ENCODE assay signal across 10 cellular contexts in the genomic region with DNA sequence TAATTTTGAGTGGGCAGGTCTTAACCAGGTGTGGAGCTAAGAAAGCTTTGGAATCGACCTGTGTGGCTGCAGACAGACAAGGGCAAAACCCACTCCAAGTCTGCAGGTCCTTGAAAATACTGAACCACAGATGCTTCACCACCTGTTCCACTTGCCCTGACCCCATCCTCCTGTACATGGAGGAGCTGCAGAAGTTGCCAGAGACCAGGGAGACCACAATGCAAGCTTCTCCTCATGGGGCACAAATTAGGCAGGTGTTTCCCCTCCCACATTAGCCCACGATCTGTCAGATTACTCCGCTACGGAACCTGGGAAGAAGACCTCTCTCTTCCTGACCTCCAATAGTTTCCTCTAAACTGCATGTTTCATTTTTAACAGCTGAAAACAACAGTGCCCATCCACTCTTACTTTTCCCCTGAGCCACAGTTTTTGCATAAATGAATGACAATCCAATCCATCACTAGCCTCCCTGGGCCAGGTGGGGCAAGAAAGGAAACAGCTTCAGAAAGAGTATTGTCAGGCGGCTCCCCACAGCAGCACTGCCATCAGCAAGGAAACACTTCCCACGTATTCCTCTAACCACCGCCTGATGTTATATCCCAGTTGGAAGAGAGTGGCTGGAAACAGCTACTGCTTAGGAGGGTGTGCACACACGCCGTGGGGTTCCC.
A peak's percentile ranks its signal among the peaks of the same experiment; 100 is the strongest.
DNase-seq lines count a peak whose midpoint lies in the region; ATAC-seq and TF ChIP-seq lines count a peak whose summit lies in the region.
"Had no signal": no experiment of that assay in that cellular context is flagged by ENCODE, and none has a peak within 500 bp of the region (broad histone marks: within the 10 kb centered on the region; RNA-seq: fewer than 3 reads in every experiment).

No MANE protein-coding gene starts in this region.

- 69 to 86% (median 78%) methylated on average over 9 of the region's 9 CpGs for WGBS in stomach, 5 donors

- H3K4me3 Mint-ChIP-seq in CD4-positive, alpha-beta memory T cell: no peak overlapping the region
- H3K4me3 Mint-ChIP-seq: memory B cell had no signal

- peak overlapping the region in 1 of 7 donors; percentile 65 for H3K27ac Mint-ChIP-seq in CD4-positive, alpha-beta memory T cell
- H3K27ac Mint-ChIP-seq: memory B cell had no signal

- peak overlapping the region; percentile 13 for H3K27ac ChIP-seq in lower lobe of right lung
- peak overlapping the region in 3 of 5 donors; percentile 36 to 82 (median 58) for H3K27ac ChIP-seq in stomach
- no peak overlapping the region for H3K27ac ChIP-seq in OCI-LY7 (ENCODE audit: low read depth, low read length, poor library complexity, severe bottlenecking)
- no peak overlapping the region for H3K27ac ChIP-seq in CD4-positive, alpha-beta memory T cell (ENCODE audit: low read depth, low read length)

- H3K79me2 ChIP-seq in OCI-LY7 (ENCODE audit: insufficient read depth, low read depth, low read length): no peaks in the 10 kb centered on the region

- H3K9me3 ChIP-seq in lower lobe of right lung (no peaks in the 10 kb centered on the region), stomach (no peaks in the 10 kb centered on the region), OCI-LY7 (ENCODE audit: low read length) (no peaks in the 10 kb centered on the region)
- H3K9me3 ChIP-seq in CD4-positive, alpha-beta memory T cell (ENCODE audit: control insufficient read depth in 1 of 2, low read length in 2 of 2): no peaks in the 10 kb centered on the region

- no peaks in the 10 kb centered on the region for H4K20me1 ChIP-seq in OCI-LY7 (ENCODE audit: insufficient read depth, low read length)

- no peak overlapping the region for H2AFZ ChIP-seq in OCI-LY7 (ENCODE audit: low read length)

- CTCF ChIA-PET in OCI-LY7 (lab: Charles Lee; ENCODE audit: unreplicated experiment): no interaction called here
- CTCF ChIA-PET in CD4-positive, alpha-beta memory T cell (lab: Charles Lee; ENCODE audit: partially characterized antibody): interaction anchor here (0.8 to 1.1 kb wide), 2 partner anchors 23 to 48 kb away, joined by 3 to 4 read pairs; no protein-coding TSS in a partner anchor

- no peaks in the 10 kb centered on the region for H3K36me3 Mint-ChIP-seq in CD4-positive, alpha-beta memory T cell

- H3K27me3 ChIP-seq in lower lobe of right lung (ENCODE audit: low read depth) (no peaks in the 10 kb centered on the region), stomach (no peaks in the 10 kb centered on the region)
- H3K27me3 ChIP-seq in CD4-positive, alpha-beta memory T cell (ENCODE audit: insufficient read depth, low read length): no peaks in the 10 kb centered on the region

- intact Hi-C loops in lower lobe of right lung (cut with DNase I) (no loop called here), stomach (cut with DNase I; ENCODE audit: low total_unique reads) (no loop called here), OCI-LY7 (cut with micrococcal nuclease; ENCODE audit: unreplicated experiment) (no loop called here)
- intact Hi-C loops in CD4-positive, alpha-beta memory T cell (cut with micrococcal nuclease): no loop called here

- peaks cover 0 to 8% (median 3%) of the 10 kb centered on the region in 4 donors for H3K4me1 Mint-ChIP-seq in CD4-positive, alpha-beta memory T cell

- ATAC-seq in lower lobe of right lung: no peak

- TF ChIP-seq CTCF in WI38 (IDR thresholded peaks at IDR 0.05; ENCODE audit: low read depth, low read length): no peak
- TF ChIP-seq CTCF in lower lobe of right lung (IDR thresholded peaks at IDR 0.05): no peak
- no peak for TF ChIP-seq CTCF in stomach (IDR thresholded peaks at IDR 0.05)
- no peak for TF ChIP-seq CTCF in OCI-LY7 (conservative IDR thresholded peaks at IDR 0.05; ENCODE audit: low read length)

- H3K27me3 Mint-ChIP-seq in CD4-positive, alpha-beta memory T cell: no peaks in the 10 kb centered on the region
- H3K27me3 Mint-ChIP-seq: memory B cell had no signal

- no peaks in the 10 kb centered on the region for H3K9me2 ChIP-seq in OCI-LY7 (ENCODE audit: insufficient read depth, low read length)

- DNase-seq in NCI-H2107 treated with DMSO at 0.1 percent for 48 hours (lab: John Stamatoyannopoulos, UW; ENCODE audit: unreplicated experiment): peak; percentile 77
- no peak for DNase-seq in NCI-H2107 (lab: John Stamatoyannopoulos, UW)
- DNase-seq in lower lobe of right lung: no peak
- DNase-seq in stomach: no peak
- DNase-seq in OCI-LY7 (ENCODE audit: low spot score): no peak
- DNase-seq in CD4-positive, alpha-beta memory T cell: no peak
- no peak for DNase-seq in RPMI8226
- DNase-seq: HCEC 1CT had no signal

- no peak for TF ChIP-seq EP300 in stomach (IDR thresholded peaks at IDR 0.05)

- H3K4me3 ChIP-seq in WI38 (ENCODE audit: low read depth, low read length): peak overlapping the region; percentile 61
- H3K4me3 ChIP-seq in lower lobe of right lung: no peak overlapping the region
- peak overlapping the region in 2 of 4 donors; percentile 29 to 33 for H3K4me3 ChIP-seq in stomach
- H3K4me3 ChIP-seq in OCI-LY7 (ENCODE audit: low read depth, low read length, poor library complexity, severe bottlenecking): no peak overlapping the region
- H3K4me3 ChIP-seq in CD4-positive, alpha-beta memory T cell (ENCODE audit: low read length in 2 of 2): no peak overlapping the region

- no peak overlapping the region for H3K4me2 ChIP-seq in OCI-LY7 (ENCODE audit: low read length)

- POLR2A ChIA-PET in OCI-LY7 (lab: Charles Lee): no interaction called here
- POLR2A ChIA-PET in CD4-positive, alpha-beta memory T cell (lab: Charles Lee; ENCODE audit: partially characterized antibody): no interaction called here

- H3K36me3 ChIP-seq in lower lobe of right lung: no peaks in the 10 kb centered on the region
- peaks cover 0 to 4% (median 0%) of the 10 kb centered on the region in 4 donors for H3K36me3 ChIP-seq in stomach
- no peaks in the 10 kb centered on the region for H3K36me3 ChIP-seq in OCI-LY7 (ENCODE audit: insufficient read depth, low read length)
- no peaks in the 10 kb centered on the region for H3K36me3 ChIP-seq in CD4-positive, alpha-beta memory T cell (ENCODE audit: insufficient read depth, low read length)

- BruUV-seq in OCI-LY7 (replicated peaks; lab: Mats Ljungman, UMichigan): no TSS peak

- peaks cover 0 to 2% (median 0%) of the 10 kb centered on the region in 8 donors for H3K9me3 Mint-ChIP-seq in CD4-positive, alpha-beta memory T cell
- H3K9me3 Mint-ChIP-seq: memory B cell had no signal

- TF ChIP-seq POLR2A in stomach (IDR thresholded peaks at IDR 0.05): no peak

- H3K4me1 ChIP-seq in lower lobe of right lung (peaks cover 15% of the 10 kb centered on the region), stomach (peaks cover 0 to 24% (median 9%) of the 10 kb centered on the region in 4 donors), OCI-LY7 (ENCODE audit: insufficient read depth, low read length, poor library complexity, severe bottlenecking) (no peaks in the 10 kb centered on the region)
- no peaks in the 10 kb centered on the region for H3K4me1 ChIP-seq in CD4-positive, alpha-beta memory T cell (ENCODE audit: insufficient read depth, low read length)

Comparison
In these comparisons a context has a peak if more than half of its experiments do, and no peak if none do; other contexts are left out.
1. H3K27ac ChIP-seq: peak in lower lobe of right lung (single experiment) and stomach (3 of 5); none in OCI-LY7 (single experiment) and CD4-positive, alpha-beta memory T cell (single experiment).